In the genomic region with DNA sequence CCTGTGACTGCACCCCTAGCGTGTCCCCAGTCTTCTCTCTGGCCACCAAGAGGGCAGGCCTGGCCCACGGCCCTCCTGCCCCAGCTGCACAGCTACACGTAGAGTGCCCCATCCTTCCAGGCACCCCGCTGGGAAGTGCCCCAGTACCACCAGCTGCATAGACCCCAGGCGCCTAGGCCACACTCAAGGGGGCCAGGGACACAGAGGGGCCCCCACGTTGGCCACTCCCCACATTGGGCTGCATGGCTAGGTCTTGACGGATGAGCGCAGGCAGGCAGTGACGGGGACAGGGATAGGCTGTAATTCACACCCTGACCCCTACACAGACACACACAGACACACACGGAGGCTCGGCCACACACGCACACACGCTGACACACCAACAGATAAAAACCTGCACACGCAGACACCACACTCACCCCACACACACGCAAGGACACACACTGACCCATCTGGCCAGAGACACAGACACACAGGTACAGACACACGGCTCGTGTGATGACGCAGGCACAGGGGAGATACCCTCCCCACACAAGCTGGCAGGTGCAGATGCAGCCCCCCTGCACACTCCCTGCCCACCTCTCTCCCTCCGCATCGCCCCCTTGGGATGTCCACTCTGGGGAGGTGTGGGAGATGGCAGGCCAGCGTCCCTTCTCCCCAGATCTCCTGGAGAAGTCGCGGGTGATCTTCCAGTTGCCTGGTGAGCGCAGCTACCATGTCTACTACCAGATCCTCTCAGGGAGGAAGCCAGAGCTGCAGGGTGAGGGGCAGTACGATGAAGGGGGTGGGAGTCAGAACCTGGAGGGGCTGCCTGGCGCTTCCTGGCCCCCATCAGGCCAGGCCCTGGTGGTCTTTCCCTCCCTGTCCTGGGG, we compare ENCODE assay signal across 1 cellular context.
TF ChIP-seq lines count a peak whose summit lies in the region.

No MANE protein-coding gene starts in this region.

TF ChIP-seq in HepG2, 621 proteins besides CTCF, POLR2A, EP300 and RAD21 (continued from another document):
- TF ChIP-seq, protein P1, sequence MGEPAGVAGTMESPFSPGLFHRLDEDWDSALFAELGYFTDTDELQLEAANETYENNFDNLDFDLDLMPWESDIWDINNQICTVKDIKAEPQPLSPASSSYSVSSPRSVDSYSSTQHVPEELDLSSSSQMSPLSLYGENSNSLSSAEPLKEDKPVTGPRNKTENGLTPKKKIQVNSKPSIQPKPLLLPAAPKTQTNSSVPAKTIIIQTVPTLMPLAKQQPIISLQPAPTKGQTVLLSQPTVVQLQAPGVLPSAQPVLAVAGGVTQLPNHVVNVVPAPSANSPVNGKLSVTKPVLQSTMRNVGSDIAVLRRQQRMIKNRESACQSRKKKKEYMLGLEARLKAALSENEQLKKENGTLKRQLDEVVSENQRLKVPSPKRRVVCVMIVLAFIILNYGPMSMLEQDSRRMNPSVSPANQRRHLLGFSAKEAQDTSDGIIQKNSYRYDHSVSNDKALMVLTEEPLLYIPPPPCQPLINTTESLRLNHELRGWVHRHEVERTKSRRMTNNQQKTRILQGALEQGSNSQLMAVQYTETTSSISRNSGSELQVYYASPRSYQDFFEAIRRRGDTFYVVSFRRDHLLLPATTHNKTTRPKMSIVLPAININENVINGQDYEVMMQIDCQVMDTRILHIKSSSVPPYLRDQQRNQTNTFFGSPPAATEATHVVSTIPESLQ (CRISPR knock-in tag; conservative IDR thresholded peaks at IDR 0.05): no peak
- TF ChIP-seq IKZF1 (IDR thresholded peaks at IDR 0.05) (no peak), AGO2 (optimal IDR thresholded peaks at IDR 0.05; ENCODE audit: low read depth, low read length) (peak; percentile 29), KLF15 (CRISPR knock-in tag; IDR thresholded peaks at IDR 0.05; ENCODE audit: borderline replicate concordance) (peak; percentile 50; the same call in 1 of the 2 replicates), FLYWCH1 (CRISPR knock-in tag; IDR thresholded peaks at IDR 0.05) (no peak), AHR (CRISPR knock-in tag; IDR thresholded peaks at IDR 0.05) (peak; percentile 29; the same call in 1 of the 2 replicates), ZFYVE20 (CRISPR knock-in tag; IDR thresholded peaks at IDR 0.05; ENCODE audit: borderline replicate concordance, low read depth) (no peak), ZNF101 (CRISPR knock-in tag; IDR thresholded peaks at IDR 0.05; ENCODE audit: borderline replicate concordance, low read depth) (no peak), GABPA (IDR thresholded peaks at IDR 0.05; ENCODE audit: low read depth, low read length) (no peak), GABPA (CRISPR knock-in tag; IDR thresholded peaks at IDR 0.05; ENCODE audit: low read depth) (no peak), ZFP36L1 (CRISPR knock-in tag; IDR thresholded peaks at IDR 0.05) (no peak), BRCA1 (CRISPR knock-in tag; IDR thresholded peaks at IDR 0.05) (no peak), YEATS4 (CRISPR knock-in tag; IDR thresholded peaks at IDR 0.05; ENCODE audit: borderline replicate concordance) (no peak), MAFG (CRISPR knock-in tag; IDR thresholded peaks at IDR 0.05) (no peak), ISX (CRISPR knock-in tag; conservative IDR thresholded peaks at IDR 0.05) (no peak)
- TF ChIP-seq, protein P2, sequence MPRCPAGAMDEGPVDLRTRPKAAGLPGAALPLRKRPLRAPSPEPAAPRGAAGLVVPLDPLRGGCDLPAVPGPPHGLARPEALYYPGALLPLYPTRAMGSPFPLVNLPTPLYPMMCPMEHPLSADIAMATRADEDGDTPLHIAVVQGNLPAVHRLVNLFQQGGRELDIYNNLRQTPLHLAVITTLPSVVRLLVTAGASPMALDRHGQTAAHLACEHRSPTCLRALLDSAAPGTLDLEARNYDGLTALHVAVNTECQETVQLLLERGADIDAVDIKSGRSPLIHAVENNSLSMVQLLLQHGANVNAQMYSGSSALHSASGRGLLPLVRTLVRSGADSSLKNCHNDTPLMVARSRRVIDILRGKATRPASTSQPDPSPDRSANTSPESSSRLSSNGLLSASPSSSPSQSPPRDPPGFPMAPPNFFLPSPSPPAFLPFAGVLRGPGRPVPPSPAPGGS (CRISPR knock-in tag; IDR thresholded peaks at IDR 0.05): peak; percentile 43; the same call in 1 of the 2 replicates
- TF ChIP-seq, protein P3, sequence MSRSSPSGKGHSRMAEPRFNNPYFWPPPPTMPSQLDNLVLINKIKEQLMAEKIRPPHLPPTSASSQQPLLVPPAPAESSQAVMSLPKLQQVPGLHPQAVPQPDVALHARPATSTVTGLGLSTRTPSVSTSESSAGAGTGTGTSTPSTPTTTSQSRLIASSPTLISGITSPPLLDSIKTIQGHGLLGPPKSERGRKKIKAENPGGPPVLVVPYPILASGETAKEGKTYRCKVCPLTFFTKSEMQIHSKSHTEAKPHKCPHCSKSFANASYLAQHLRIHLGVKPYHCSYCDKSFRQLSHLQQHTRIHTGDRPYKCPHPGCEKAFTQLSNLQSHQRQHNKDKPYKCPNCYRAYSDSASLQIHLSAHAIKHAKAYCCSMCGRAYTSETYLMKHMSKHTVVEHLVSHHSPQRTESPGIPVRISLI (CRISPR knock-in tag; IDR thresholded peaks at IDR 0.05; ENCODE audit: borderline replicate concordance): no peak
- TF ChIP-seq, protein P4, sequence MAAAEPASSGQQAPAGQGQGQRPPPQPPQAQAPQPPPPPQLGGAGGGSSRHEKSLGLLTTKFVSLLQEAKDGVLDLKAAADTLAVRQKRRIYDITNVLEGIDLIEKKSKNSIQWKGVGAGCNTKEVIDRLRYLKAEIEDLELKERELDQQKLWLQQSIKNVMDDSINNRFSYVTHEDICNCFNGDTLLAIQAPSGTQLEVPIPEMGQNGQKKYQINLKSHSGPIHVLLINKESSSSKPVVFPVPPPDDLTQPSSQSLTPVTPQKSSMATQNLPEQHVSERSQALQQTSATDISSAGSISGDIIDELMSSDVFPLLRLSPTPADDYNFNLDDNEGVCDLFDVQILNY (CRISPR knock-in tag; conservative IDR thresholded peaks at IDR 0.05): no peak
- TF ChIP-seq, protein P5, sequence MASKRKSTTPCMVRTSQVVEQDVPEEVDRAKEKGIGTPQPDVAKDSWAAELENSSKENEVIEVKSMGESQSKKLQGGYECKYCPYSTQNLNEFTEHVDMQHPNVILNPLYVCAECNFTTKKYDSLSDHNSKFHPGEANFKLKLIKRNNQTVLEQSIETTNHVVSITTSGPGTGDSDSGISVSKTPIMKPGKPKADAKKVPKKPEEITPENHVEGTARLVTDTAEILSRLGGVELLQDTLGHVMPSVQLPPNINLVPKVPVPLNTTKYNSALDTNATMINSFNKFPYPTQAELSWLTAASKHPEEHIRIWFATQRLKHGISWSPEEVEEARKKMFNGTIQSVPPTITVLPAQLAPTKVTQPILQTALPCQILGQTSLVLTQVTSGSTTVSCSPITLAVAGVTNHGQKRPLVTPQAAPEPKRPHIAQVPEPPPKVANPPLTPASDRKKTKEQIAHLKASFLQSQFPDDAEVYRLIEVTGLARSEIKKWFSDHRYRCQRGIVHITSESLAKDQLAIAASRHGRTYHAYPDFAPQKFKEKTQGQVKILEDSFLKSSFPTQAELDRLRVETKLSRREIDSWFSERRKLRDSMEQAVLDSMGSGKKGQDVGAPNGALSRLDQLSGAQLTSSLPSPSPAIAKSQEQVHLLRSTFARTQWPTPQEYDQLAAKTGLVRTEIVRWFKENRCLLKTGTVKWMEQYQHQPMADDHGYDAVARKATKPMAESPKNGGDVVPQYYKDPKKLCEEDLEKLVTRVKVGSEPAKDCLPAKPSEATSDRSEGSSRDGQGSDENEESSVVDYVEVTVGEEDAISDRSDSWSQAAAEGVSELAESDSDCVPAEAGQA (IDR thresholded peaks at IDR 0.05; ENCODE audit: low read depth): no peak
- TF ChIP-seq, protein P5 (CRISPR knock-in tag; IDR thresholded peaks at IDR 0.05; ENCODE audit: borderline replicate concordance): no peak
